In the genomic region with DNA sequence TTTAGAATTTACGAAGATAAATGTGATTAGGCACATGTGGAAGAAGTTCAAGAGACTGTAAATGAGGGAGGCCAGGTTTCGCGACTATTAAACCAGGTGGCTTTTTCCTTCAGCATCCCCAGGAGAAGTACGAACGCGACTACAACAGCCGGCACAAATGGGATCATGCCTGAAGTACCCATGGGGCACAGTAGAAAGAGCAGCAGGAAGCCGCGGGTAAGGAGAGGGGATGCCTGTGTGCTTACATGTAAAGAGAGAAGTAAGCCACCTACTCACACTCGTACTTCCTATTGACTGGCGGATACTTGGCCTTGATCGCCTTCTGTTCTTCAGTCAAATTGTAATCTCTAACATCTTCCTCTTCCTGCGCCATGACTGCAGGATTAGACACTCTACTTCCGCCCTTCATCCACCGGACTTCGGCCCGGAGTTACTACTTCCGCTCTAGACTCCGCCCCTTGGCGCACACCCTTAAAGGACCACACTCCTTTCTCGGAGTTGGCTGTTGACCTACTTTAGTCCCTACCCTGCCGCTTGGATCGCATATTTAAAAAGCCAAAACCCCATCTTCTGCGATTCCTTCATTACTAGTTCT, we compare ENCODE assay signal across 1 cellular context.
TF ChIP-seq lines count a peak whose summit lies in the region.

Gene ZBTB8OS (minus strand): TSS at position 394 of the 595 bp plus-strand sequence. CDS start 21 bp downstream, at position 373.

TF ChIP-seq in HepG2, 621 proteins besides CTCF, POLR2A, EP300 and RAD21 (continued from another document and continues in another):
- TF ChIP-seq ARID4A (CRISPR knock-in tag; IDR thresholded peaks at IDR 0.05; ENCODE audit: borderline replicate concordance) (peak; percentile 73), ZSCAN31 (CRISPR knock-in tag; IDR thresholded peaks at IDR 0.05; ENCODE audit: low read depth) (no peak; the same call in 1 of the 2 replicates), ZBTB40 (IDR thresholded peaks at IDR 0.05) (peak; percentile 68), ZBTB40 (CRISPR knock-in tag; IDR thresholded peaks at IDR 0.05) (no peak), MAFK (conservative IDR thresholded peaks at IDR 0.05 in 1 of 2, IDR thresholded peaks at IDR 0.05 in 1 of 2; ENCODE audit: low read length in 2 of 2) (no peak), ZNF724P (CRISPR knock-in tag; IDR thresholded peaks at IDR 0.05; ENCODE audit: borderline replicate concordance) (no peak), SIN3B (IDR thresholded peaks at IDR 0.05; ENCODE audit: low read length) (peak; percentile 75), HNF4A (CRISPR knock-in tag; IDR thresholded peaks at IDR 0.05) (peak; percentile 77), RFXANK (CRISPR knock-in tag; IDR thresholded peaks at IDR 0.05) (peak; percentile 42; the same call in 1 of the 2 replicates), ZFY (CRISPR knock-in tag; IDR thresholded peaks at IDR 0.05) (peak; percentile 41), CREM (IDR thresholded peaks at IDR 0.05) (peak; percentile 81; the same call in 1 of the 2 replicates), CREM (CRISPR knock-in tag; IDR thresholded peaks at IDR 0.05) (no peak), ZFX (CRISPR knock-in tag; IDR thresholded peaks at IDR 0.05; ENCODE audit: low read depth) (peak; percentile 56), SP140L (CRISPR knock-in tag; IDR thresholded peaks at IDR 0.05; ENCODE audit: borderline replicate concordance) (no peak), CSRNP2 (CRISPR knock-in tag; conservative IDR thresholded peaks at IDR 0.05; ENCODE audit: low read depth) (no peak), ZMYM4 (CRISPR knock-in tag; IDR thresholded peaks at IDR 0.05) (0 out of 2 replicates have a peak, but pooled peaks have one; percentile 3), HMG20A (CRISPR knock-in tag; IDR thresholded peaks at IDR 0.05; ENCODE audit: borderline replicate concordance) (no peak), GATA4 (IDR thresholded peaks at IDR 0.05; ENCODE audit: borderline replicate concordance, low read depth) (peak; percentile 31; the same call in 1 of the 2 replicates), CREB1 (IDR thresholded peaks at IDR 0.05) (no peak), CREB1 (CRISPR knock-in tag; IDR thresholded peaks at IDR 0.05) (peak; percentile 87), RFX1 (IDR thresholded peaks at IDR 0.05) (no peak), NR1H2 (CRISPR knock-in tag; IDR thresholded peaks at IDR 0.05; ENCODE audit: borderline replicate concordance, low read depth) (peak; percentile 48; the same call in 1 of the 2 replicates), FOSL2 (CRISPR knock-in tag; IDR thresholded peaks at IDR 0.05) (peak; percentile 6; the same call in 1 of the 2 replicates), PAF1 (CRISPR knock-in tag; IDR thresholded peaks at IDR 0.05) (no peak), TBX3 (IDR thresholded peaks at IDR 0.05; ENCODE audit: borderline replicate concordance) (no peak), ZNF33A (CRISPR knock-in tag; IDR thresholded peaks at IDR 0.05; ENCODE audit: borderline replicate concordance) (no peak), AHR (CRISPR knock-in tag; IDR thresholded peaks at IDR 0.05) (no peak), ZNF878 (CRISPR knock-in tag; IDR thresholded peaks at IDR 0.05) (no peak)
- TF ChIP-seq, protein P1, sequence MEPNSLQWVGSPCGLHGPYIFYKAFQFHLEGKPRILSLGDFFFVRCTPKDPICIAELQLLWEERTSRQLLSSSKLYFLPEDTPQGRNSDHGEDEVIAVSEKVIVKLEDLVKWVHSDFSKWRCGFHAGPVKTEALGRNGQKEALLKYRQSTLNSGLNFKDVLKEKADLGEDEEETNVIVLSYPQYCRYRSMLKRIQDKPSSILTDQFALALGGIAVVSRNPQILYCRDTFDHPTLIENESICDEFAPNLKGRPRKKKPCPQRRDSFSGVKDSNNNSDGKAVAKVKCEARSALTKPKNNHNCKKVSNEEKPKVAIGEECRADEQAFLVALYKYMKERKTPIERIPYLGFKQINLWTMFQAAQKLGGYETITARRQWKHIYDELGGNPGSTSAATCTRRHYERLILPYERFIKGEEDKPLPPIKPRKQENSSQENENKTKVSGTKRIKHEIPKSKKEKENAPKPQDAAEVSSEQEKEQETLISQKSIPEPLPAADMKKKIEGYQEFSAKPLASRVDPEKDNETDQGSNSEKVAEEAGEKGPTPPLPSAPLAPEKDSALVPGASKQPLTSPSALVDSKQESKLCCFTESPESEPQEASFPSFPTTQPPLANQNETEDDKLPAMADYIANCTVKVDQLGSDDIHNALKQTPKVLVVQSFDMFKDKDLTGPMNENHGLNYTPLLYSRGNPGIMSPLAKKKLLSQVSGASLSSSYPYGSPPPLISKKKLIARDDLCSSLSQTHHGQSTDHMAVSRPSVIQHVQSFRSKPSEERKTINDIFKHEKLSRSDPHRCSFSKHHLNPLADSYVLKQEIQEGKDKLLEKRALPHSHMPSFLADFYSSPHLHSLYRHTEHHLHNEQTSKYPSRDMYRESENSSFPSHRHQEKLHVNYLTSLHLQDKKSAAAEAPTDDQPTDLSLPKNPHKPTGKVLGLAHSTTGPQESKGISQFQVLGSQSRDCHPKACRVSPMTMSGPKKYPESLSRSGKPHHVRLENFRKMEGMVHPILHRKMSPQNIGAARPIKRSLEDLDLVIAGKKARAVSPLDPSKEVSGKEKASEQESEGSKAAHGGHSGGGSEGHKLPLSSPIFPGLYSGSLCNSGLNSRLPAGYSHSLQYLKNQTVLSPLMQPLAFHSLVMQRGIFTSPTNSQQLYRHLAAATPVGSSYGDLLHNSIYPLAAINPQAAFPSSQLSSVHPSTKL (CRISPR knock-in tag; IDR thresholded peaks at IDR 0.05), result no peak
- TF ChIP-seq, protein P2, sequence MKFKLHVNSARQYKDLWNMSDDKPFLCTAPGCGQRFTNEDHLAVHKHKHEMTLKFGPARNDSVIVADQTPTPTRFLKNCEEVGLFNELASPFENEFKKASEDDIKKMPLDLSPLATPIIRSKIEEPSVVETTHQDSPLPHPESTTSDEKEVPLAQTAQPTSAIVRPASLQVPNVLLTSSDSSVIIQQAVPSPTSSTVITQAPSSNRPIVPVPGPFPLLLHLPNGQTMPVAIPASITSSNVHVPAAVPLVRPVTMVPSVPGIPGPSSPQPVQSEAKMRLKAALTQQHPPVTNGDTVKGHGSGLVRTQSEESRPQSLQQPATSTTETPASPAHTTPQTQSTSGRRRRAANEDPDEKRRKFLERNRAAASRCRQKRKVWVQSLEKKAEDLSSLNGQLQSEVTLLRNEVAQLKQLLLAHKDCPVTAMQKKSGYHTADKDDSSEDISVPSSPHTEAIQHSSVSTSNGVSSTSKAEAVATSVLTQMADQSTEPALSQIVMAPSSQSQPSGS (CRISPR knock-in tag; IDR thresholded peaks at IDR 0.05), result no peak; the same call in 1 of the 2 replicates
- TF ChIP-seq, protein P3, sequence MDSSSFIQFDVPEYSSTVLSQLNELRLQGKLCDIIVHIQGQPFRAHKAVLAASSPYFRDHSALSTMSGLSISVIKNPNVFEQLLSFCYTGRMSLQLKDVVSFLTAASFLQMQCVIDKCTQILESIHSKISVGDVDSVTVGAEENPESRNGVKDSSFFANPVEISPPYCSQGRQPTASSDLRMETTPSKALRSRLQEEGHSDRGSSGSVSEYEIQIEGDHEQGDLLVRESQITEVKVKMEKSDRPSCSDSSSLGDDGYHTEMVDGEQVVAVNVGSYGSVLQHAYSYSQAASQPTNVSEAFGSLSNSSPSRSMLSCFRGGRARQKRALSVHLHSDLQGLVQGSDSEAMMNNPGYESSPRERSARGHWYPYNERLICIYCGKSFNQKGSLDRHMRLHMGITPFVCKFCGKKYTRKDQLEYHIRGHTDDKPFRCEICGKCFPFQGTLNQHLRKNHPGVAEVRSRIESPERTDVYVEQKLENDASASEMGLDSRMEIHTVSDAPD (CRISPR knock-in tag; IDR thresholded peaks at IDR 0.05), result 0 out of 2 replicates have a peak, but pooled peaks have one; percentile 15
